15 cellular contexts compared by ENCODE assay signal in the genomic region with DNA sequence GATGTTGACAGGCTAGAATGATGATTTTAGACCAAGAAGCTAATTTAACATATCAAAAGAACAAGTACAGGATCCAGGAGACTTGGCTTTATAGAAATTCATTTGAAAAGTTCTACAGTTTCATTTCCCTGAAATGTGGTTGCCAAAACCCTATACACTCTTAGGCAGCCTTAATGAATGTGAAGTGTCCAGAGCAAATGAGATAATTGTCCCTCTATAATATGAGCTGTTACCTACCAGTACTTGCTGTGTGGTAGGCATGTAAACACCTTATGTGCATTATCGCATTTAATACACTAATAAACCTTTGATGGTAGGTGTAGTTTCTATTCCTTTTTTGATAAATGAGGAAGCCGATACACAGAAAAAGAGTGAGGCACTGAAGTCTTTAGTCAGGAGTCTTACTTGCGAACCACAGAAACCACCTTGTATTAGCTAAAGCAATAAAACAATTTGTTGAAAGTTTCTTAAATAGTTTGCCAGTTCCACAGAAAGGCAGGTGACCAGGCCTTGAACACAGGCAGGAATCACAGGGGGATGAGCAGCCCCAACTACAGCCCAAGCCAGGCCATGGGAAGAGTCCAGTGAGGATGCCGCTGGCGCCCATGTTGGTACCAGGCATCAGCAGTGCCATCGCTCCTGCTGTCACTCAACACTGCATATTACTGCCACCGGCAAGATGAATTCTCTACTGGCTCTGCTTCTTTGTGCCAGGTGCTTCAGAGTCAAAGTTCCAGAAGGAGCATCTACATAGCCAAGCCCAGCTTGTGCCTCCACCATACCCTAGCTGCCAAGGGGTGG.
DNase-seq lines count a peak whose midpoint lies in the region; ATAC-seq, FAIRE-seq and TF ChIP-seq lines count a peak whose summit lies in the region.
"Had no signal": no experiment of that assay in that cellular context is flagged by ENCODE, and none has a peak within 500 bp of the region (broad histone marks: within the 10 kb centered on the region; RNA-seq: fewer than 3 reads in every experiment).

No MANE protein-coding gene starts in this region.

- peak; percentile 88 for FAIRE-seq in GM12891 (lab: Jason Lieb, UNC)

- POLR2A ChIA-PET in MCF 10A (lab: Yijun Ruan, JAX): interaction anchor here (0.6 to 5.6 kb wide), 2 partner anchors 41 to 132 kb away, joined by 3 to 35 read pairs; no protein-coding TSS in a partner anchor

- H3K4me3 Mint-ChIP-seq in MCF 10A (ENCODE audit: unreplicated experiment): no peak overlapping the region
- H3K4me3 Mint-ChIP-seq: stimulated activated naive CD8-positive, alpha-beta T cell treated with anti-CD3 and anti-CD28 coated beads, Interleukin-15, amount 100 ng/mL, for 72 hours had no signal

- H3K27me3 ChIP-seq in suprapubic skin (no peaks in the 10 kb centered on the region), gastroesophageal sphincter (no peaks in the 10 kb centered on the region)
- H3K27me3 ChIP-seq: dorsolateral prefrontal cortex, foreskin keratinocyte had no signal

- H3K27me3 Mint-ChIP-seq in MCF 10A (ENCODE audit: insufficient read depth, unreplicated experiment): no peaks in the 10 kb centered on the region
- H3K27me3 Mint-ChIP-seq: stimulated activated naive CD8-positive, alpha-beta T cell treated with anti-CD3 and anti-CD28 coated beads, Interleukin-15, amount 100 ng/mL, for 72 hours had no signal

- WGBS in suprapubic skin: 95% methylated on average over 7 of the region's 7 CpGs
- 89 to 97% methylated on average over 5 to 7 of the region's 7 CpGs for WGBS in gastroesophageal sphincter (ENCODE audit: low coverage in 1 of 2), 2 donors

- CTCF ChIA-PET in MCF 10A (lab: Yijun Ruan, JAX): no interaction called here

- no peak overlapping the region for H3K27ac Mint-ChIP-seq in MCF 10A (ENCODE audit: low read depth, unreplicated experiment)
- H3K27ac Mint-ChIP-seq: stimulated activated naive CD8-positive, alpha-beta T cell treated with anti-CD3 and anti-CD28 coated beads, Interleukin-15, amount 100 ng/mL, for 72 hours had no signal

- H3K4me1 Mint-ChIP-seq in MCF 10A (ENCODE audit: insufficient read depth, unreplicated experiment): no peaks in the 10 kb centered on the region

- H3K36me3 Mint-ChIP-seq in MCF 10A (ENCODE audit: insufficient read depth, unreplicated experiment): peaks cover 28% of the 10 kb centered on the region

- TF ChIP-seq EP300 in suprapubic skin (IDR thresholded peaks at IDR 0.05) (no peak), gastroesophageal sphincter (IDR thresholded peaks at IDR 0.05) (no peak)

- H3K9me3 Mint-ChIP-seq in MCF 10A (ENCODE audit: unreplicated experiment): no peaks in the 10 kb centered on the region
- H3K9me3 Mint-ChIP-seq: stimulated activated naive CD8-positive, alpha-beta T cell treated with anti-CD3 and anti-CD28 coated beads, Interleukin-15, amount 100 ng/mL, for 72 hours had no signal

- intact Hi-C loops in MCF 10A (cut with micrococcal nuclease): no loop called here

- no TSS peak for BruUV-seq in MCF 10A (replicated peaks; lab: Mats Ljungman, UMichigan)

- H3K4me3 ChIP-seq in suprapubic skin: no peak overlapping the region
- no peak overlapping the region for H3K4me3 ChIP-seq in gastroesophageal sphincter
- H3K4me3 ChIP-seq: dorsolateral prefrontal cortex had no signal

- H3K9me3 ChIP-seq in suprapubic skin (no peaks in the 10 kb centered on the region), gastroesophageal sphincter (no peaks in the 10 kb centered on the region)

- no peak for TF ChIP-seq POLR2A in GM12891 (IDR thresholded peaks at IDR 0.05; ENCODE audit: low read depth, low read length)
- TF ChIP-seq POLR2A in suprapubic skin (IDR thresholded peaks at IDR 0.05): no peak
- no peak for TF ChIP-seq POLR2A in gastroesophageal sphincter (IDR thresholded peaks at IDR 0.05)

- TF ChIP-seq CTCF in MCF 10A (IDR thresholded peaks at IDR 0.05; ENCODE audit: unreplicated experiment) (no peak), suprapubic skin (IDR thresholded peaks at IDR 0.05) (no peak), gastroesophageal sphincter (IDR thresholded peaks at IDR 0.05) (no peak)

- DNase-seq in GM12891 (ENCODE audit: insufficient read length, low spot score) (no peak), SIG-M5 treated with dmso at 0.1 percent for 504 hours (lab: John Stamatoyannopoulos, UW; ENCODE audit: unreplicated experiment) (peak; percentile 59), MCF 10A (ENCODE audit: unreplicated experiment) (no peak), suprapubic skin (ENCODE audit: low spot score in 2 of 2) (no peak)
- DNase-seq: amniotic stem cell; dorsolateral prefrontal cortex; foreskin keratinocyte; left cardiac atrium; NCI-H69; occipital lobe; stimulated activated naive CD8-positive, alpha-beta T cell treated with anti-CD3 and anti-CD28 coated beads, Interleukin-15, amount 100 ng/mL, for 72 hours had no signal

- H3K36me3 ChIP-seq in suprapubic skin (peaks cover 55% of the 10 kb centered on the region), gastroesophageal sphincter (peaks cover 0 to 55% of the 10 kb centered on the region in 2 donors)

- no peak overlapping the region for H3K27ac ChIP-seq in suprapubic skin
- H3K27ac ChIP-seq in gastroesophageal sphincter: no peak overlapping the region
- H3K27ac ChIP-seq: foreskin keratinocyte had no signal

- ATAC-seq in GM19468 (IDR thresholded peaks at IDR 0.05; ENCODE audit: extremely low read depth, unreplicated experiment): peak; percentile 40
- ATAC-seq in HG03095 (IDR thresholded peaks at IDR 0.05; ENCODE audit: unreplicated experiment): peak; percentile 53
- ATAC-seq in HG02870 (IDR thresholded peaks at IDR 0.05; ENCODE audit: unreplicated experiment): no peak
- ATAC-seq in gastroesophageal sphincter: no peak
- ATAC-seq: foreskin keratinocyte; left cardiac atrium; stimulated activated naive CD8-positive, alpha-beta T cell treated with anti-CD3 and anti-CD28 coated beads, Interleukin-15, amount 100 ng/mL, for 72 hours had no signal

- H3K4me1 ChIP-seq in suprapubic skin: peaks cover 13% of the 10 kb centered on the region
- H3K4me1 ChIP-seq in gastroesophageal sphincter: peaks cover 0 to 37% (median 11%) of the 10 kb centered on the region in 3 donors

TF ChIP-seq in GM12891, 5 proteins besides CTCF, POLR2A, EP300 and RAD21:
- TF ChIP-seq PAX5 (IDR thresholded peaks at IDR 0.05; ENCODE audit: insufficient read depth, low read length, severe bottlenecking) (no peak), SPI1 (IDR thresholded peaks at IDR 0.05; ENCODE audit: low read depth, low read length) (peak; percentile 80), TAF1 (IDR thresholded peaks at IDR 0.05; ENCODE audit: low read depth, low read length) (no peak)

Comparison
In these comparisons a context has a peak if more than half of its experiments do, and no peak if none do; other contexts are left out.
1. ATAC-seq: peak in GM19468 (single experiment) and HG03095 (single experiment); none in HG02870 (single experiment) and gastroesophageal sphincter (single experiment).